ENCODE assay signal across 8 cellular contexts in genomic region chr3:122415762-122416654, GRCh38. TPM values are rescaled to one million over a fixed set of nuclear protein-coding genes. Genes with fewer than 3 reads are reported as not detected.
DNase-seq lines count a peak whose midpoint lies in the region; ATAC-seq and TF ChIP-seq lines count a peak whose summit lies in the region.

Gene WDR5B, minus strand, starts transcription at chr3:122416062. Its CDS starts 534 bp downstream, at chr3:122415528.

- ATAC-seq in HG02588 (IDR thresholded peaks at IDR 0.05; ENCODE audit: unreplicated experiment) (peak; percentile 82), PC-3 (peak; percentile 90), heart left ventricle (peak; percentile 96 to 98 (median 97)), psoas muscle (peak; percentile 93 to 95 (median 94))

- H3K4me1 ChIP-seq in PC-3 (ENCODE audit: insufficient read depth, low read length), result peaks cover 27% of the 10 kb centered on the region
- peaks cover 0 to 35% (median 22%) of the 10 kb centered on the region in 12 donors for H3K4me1 ChIP-seq in heart left ventricle
- H3K4me1 ChIP-seq in psoas muscle, result peaks cover 35% of the 10 kb centered on the region
- peaks cover 27% of the 10 kb centered on the region for H3K4me1 ChIP-seq in vagina

- H3K9me2 ChIP-seq in PC-3 (replicated peaks; ENCODE audit: low read length), result no peaks in the 10 kb centered on the region

- peak; percentile 71 for TF ChIP-seq POLR2A in GM10847 (IDR thresholded peaks at IDR 0.05; ENCODE audit: extremely low read depth, insufficient read length)
- TF ChIP-seq POLR2A in heart left ventricle (IDR thresholded peaks at IDR 0.05), result peak; percentile 4 to 82
- peak in 1 of 2 donors; percentile 62 for TF ChIP-seq POLR2A in vagina (IDR thresholded peaks at IDR 0.05)

- peak within 1 kb of the TSS; percentile 91 for H3K9ac ChIP-seq in PC-3 (ENCODE audit: low read length)

- no peaks in the 10 kb centered on the region for H3F3A ChIP-seq in PC-3 (ENCODE audit: low read length, unreplicated experiment)

- H3K4me1 Mint-ChIP-seq in activated naive CD8-positive, alpha-beta T cell treated with anti-CD3 and anti-CD28 coated beads for 36 hours, result peaks cover 34% of the 10 kb centered on the region

- peaks cover 33% of the 10 kb centered on the region for H3K36me3 Mint-ChIP-seq in activated naive CD8-positive, alpha-beta T cell treated with anti-CD3 and anti-CD28 coated beads for 36 hours

- H3K79me2 ChIP-seq in PC-3 (ENCODE audit: low read length), result peaks cover 58% of the 10 kb centered on the region

- no peaks in the 10 kb centered on the region for H3K27me3 ChIP-seq in PC-3 (ENCODE audit: low read length)
- no peaks in the 10 kb centered on the region for H3K27me3 ChIP-seq in heart left ventricle
- no peaks in the 10 kb centered on the region for H3K27me3 ChIP-seq in psoas muscle (ENCODE audit: insufficient read depth in 3 of 3, low read length in 2 of 3)
- no peaks in the 10 kb centered on the region for H3K27me3 ChIP-seq in vagina

- peak within 1 kb of the TSS; percentile 74 for H3K27ac ChIP-seq in PC-3 (ENCODE audit: low read length)
- H3K27ac ChIP-seq in heart left ventricle, result peak within 1 kb of the TSS; percentile 82 to 96 (median 90)
- H3K27ac ChIP-seq in psoas muscle, result peak within 1 kb of the TSS; percentile 94
- peak within 1 kb of the TSS; percentile 83 for H3K27ac ChIP-seq in vagina

- no peaks in the 10 kb centered on the region for H3K9me3 Mint-ChIP-seq in activated naive CD8-positive, alpha-beta T cell treated with anti-CD3 and anti-CD28 coated beads for 36 hours

- H3K9me3 ChIP-seq in PC-3 (ENCODE audit: low read length) (no peaks in the 10 kb centered on the region), heart left ventricle (no peaks in the 10 kb centered on the region), psoas muscle (no peaks in the 10 kb centered on the region), vagina (no peaks in the 10 kb centered on the region)

- WGBS in heart left ventricle, 4 donors, result 0% methylated on average over 34 to 48 of the region's 48 CpGs
- WGBS in psoas muscle, 3 donors, result 0% methylated on average over 48 of the region's 48 CpGs

- H3K27me3 Mint-ChIP-seq in activated naive CD8-positive, alpha-beta T cell treated with anti-CD3 and anti-CD28 coated beads for 36 hours, result no peaks in the 10 kb centered on the region

- H3K4me3 Mint-ChIP-seq in activated naive CD8-positive, alpha-beta T cell treated with anti-CD3 and anti-CD28 coated beads for 36 hours, result peak within 1 kb of the TSS; percentile 88

- DNase-seq in PC-3 (peak; percentile 99), heart left ventricle (peak; percentile 97 to 98 (median 98)), psoas muscle (peak; percentile 97 to 99), vagina (ENCODE audit: extremely low spot score in 2 of 2) (peak; percentile 99 to 100), NCI-H446 treated with DMSO at 0.1 percent for 48 hours (lab: John Stamatoyannopoulos, UW) (no peak)
- peak; percentile 95 for DNase-seq in activated naive CD8-positive, alpha-beta T cell treated with anti-CD3 and anti-CD28 coated beads for 36 hours

- peaks cover 6% of the 10 kb centered on the region for H3K36me3 ChIP-seq in PC-3 (ENCODE audit: low read depth, low read length)
- peaks cover 0 to 35% (median 17%) of the 10 kb centered on the region in 9 donors for H3K36me3 ChIP-seq in heart left ventricle
- peaks cover 0 to 7% of the 10 kb centered on the region in 2 donors for H3K36me3 ChIP-seq in psoas muscle (ENCODE audit: insufficient read depth in 1 of 2, low read depth in 1 of 2)
- no peaks in the 10 kb centered on the region for H3K36me3 ChIP-seq in vagina

- H3K4me2 ChIP-seq in PC-3 (ENCODE audit: low read length), result peak within 1 kb of the TSS; percentile 82

- H4K20me1 ChIP-seq in PC-3 (ENCODE audit: low read length), result no peaks in the 10 kb centered on the region

- TSS peak; percentile 83 for BruUV-seq in PC-3 (replicated peaks; lab: Mats Ljungman, UMichigan)

- peak within 1 kb of the TSS; percentile 97 for H3K27ac Mint-ChIP-seq in activated naive CD8-positive, alpha-beta T cell treated with anti-CD3 and anti-CD28 coated beads for 36 hours

- TF ChIP-seq CTCF in PC-3 (conservative IDR thresholded peaks at IDR 0.05; ENCODE audit: low read depth, low read length) (no peak), heart left ventricle (IDR thresholded peaks at IDR 0.05) (peak in 2 of 12 donors; percentile 31 to 34), psoas muscle (IDR thresholded peaks at IDR 0.05) (peak; percentile 12), vagina (IDR thresholded peaks at IDR 0.05) (peak in 1 of 3 experiments; percentile 14)

- POLR2A ChIA-PET in PC-3 (lab: Charles Lee; ENCODE audit: unreplicated experiment), result interaction anchor here (0.5 to 1.5 kb wide), 10 partner anchors 12 to 1617 kb away, joined by 3 to 15 read pairs (median 4); partner anchors contain the start of genes FAM162A, KALRN and PDIA5

- peak within 1 kb of the TSS; percentile 75 for H3K4me3 ChIP-seq in PC-3 (ENCODE audit: low read length)
- H3K4me3 ChIP-seq in heart left ventricle, result peak within 1 kb of the TSS; percentile 65 to 94 (median 78)
- H3K4me3 ChIP-seq in psoas muscle, result peak within 1 kb of the TSS; percentile 76
- H3K4me3 ChIP-seq in vagina, result peak within 1 kb of the TSS; percentile 56 to 64

- intact Hi-C loops in PC-3 (cut with micrococcal nuclease) (loop anchor here (1.0 kb wide), 2 partner anchors 33 to 870 kb away; partner anchors contain the start of gene MIX23), heart left ventricle (cut with DNase I) (loop anchor here in 4 of 10 donors (1.0 to 10.0 kb wide), 4 partner anchors 96 to 269 kb away; partner anchors contain the start of genes KPNA1 (in 3 of the 4) and PARP14 (in 2 of the 4)), psoas muscle (cut with DNase I) (loop anchor here in 1 of 2 donors (5.0 kb wide), 1 partner anchor 96 kb away; the partner anchor contains the start of gene KPNA1), vagina (cut with DNase I) (no loop called here)

- CTCF ChIA-PET in PC-3 (lab: Charles Lee), result interaction anchor here (0.9 kb wide), 1 partner anchor 110 kb away, joined by 7 read pairs; no protein-coding TSS in a partner anchor

- H2AFZ ChIP-seq in PC-3 (ENCODE audit: low read length), result peak within 1 kb of the TSS; percentile 78

RNA-seq across cellular contexts. Expression of gene WDR5B, which starts in this region (rescaled TPM):
- total RNA-seq in PC-3 (2014; rRNA removed), result 3.1 and 4.0 TPM in 2 replicates
- 1 to 10 TPM; 2.4 to 2.5 TPM for total RNA-seq in activated naive CD8-positive, alpha-beta T cell treated with anti-CD3 and anti-CD28 coated beads for 36 hours
- total RNA-seq in heart left ventricle, result 1 to 10 TPM; 1.8 to 4.9 (median 2.9) TPM
- 1 to 10 TPM; 1.3 to 2.0 TPM for polyA plus RNA-seq in heart left ventricle
- 1 to 10 TPM; 1.8 to 4.0 (median 3.3) TPM for total RNA-seq in psoas muscle
- 1 to 10 TPM; 1.2 to 6.5 (median 1.9) TPM for polyA plus RNA-seq in psoas muscle
- total RNA-seq in vagina, result 1.5 TPM
